In the genomic region with DNA sequence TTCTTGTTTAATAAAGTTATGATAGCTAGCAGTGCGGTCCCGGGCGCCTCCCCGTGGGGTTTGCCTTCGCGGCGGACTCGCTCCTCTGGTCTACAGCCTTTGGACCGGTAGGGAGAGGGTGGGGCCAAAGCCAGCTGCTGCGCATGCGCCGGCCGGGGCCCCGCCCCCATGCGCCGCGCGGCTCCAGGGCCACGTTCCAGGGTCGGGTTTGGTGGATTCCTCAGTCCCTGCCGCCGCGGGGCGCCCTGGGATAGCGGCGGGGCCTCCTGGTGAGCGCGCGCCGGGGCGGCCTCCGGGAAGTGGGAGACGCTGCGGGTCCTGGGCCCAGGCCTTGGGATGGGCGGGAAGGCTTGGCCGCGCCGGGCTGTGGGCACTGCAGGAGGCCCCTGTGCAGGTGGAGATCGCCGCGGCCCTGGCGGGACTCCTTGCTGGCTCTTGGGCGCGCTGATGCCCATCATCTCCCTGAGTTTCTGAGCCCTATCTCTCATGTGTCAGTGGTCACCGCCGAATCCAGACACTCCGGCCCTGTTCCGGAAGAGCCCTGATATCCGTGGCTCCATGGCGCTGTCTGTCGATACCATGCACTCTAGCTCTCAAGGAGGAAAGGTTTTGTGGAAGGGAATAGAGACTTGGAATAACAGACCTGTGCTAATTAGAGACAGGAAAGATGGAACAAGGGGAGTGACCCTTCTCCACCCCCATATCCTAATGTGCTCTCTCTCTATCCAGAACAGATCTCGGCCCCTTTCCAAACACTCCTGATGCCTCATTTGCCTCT, we compare ENCODE assay signal across 1 cellular context.
TF ChIP-seq lines count a peak whose summit lies in the region.

Gene VARS2, plus strand, starts transcription at position 163 of the 778 bp plus-strand sequence. Its CDS starts 599 bp downstream, at position 762.

TF ChIP-seq in HepG2, 621 proteins besides CTCF, POLR2A, EP300 and RAD21 (continued from another document and continues in another):
- TF ChIP-seq, protein P1, sequence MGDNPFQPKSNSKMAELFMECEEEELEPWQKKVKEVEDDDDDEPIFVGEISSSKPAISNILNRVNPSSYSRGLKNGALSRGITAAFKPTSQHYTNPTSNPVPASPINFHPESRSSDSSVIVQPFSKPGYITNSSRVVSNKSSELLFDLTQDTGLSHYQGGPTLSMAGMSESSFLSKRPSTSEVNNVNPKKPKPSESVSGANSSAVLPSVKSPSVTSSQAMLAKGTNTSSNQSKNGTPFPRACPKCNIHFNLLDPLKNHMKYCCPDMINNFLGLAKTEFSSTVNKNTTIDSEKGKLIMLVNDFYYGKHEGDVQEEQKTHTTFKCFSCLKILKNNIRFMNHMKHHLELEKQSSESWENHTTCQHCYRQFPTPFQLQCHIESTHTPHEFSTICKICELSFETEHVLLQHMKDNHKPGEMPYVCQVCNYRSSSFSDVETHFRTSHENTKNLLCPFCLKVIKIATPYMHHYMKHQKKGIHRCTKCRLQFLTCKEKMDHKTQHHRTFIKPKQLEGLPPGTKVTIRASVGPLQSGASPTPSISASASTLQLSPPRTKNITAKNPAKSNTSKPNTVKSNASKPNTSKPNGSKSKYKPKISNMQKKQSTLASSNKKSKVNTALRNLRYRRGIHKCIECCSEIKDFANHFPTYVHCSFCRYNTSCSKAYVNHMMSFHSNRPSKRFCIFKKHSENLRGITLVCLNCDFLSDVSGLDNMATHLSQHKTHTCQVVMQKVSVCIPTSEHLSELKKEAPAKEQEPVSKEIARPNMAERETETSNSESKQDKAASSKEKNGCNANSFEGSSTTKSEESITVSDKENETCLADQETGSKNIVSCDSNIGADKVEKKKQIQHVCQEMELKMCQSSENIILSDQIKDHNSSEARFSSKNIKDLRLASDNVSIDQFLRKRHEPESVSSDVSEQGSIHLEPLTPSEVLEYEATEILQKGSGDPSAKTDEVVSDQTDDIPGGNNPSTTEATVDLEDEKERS (CRISPR knock-in tag; IDR thresholded peaks at IDR 0.05), result peak; percentile 82; the same call in 1 of the 2 replicates
- TF ChIP-seq ZNF790 (CRISPR knock-in tag; IDR thresholded peaks at IDR 0.05; ENCODE audit: borderline replicate concordance), result peak; percentile 60; the same call in 1 of the 2 replicates
- TF ChIP-seq GABPA (IDR thresholded peaks at IDR 0.05; ENCODE audit: low read depth, low read length), result no peak
- 0 out of 2 replicates have a peak, but pooled peaks have one; percentile 9 for TF ChIP-seq GABPA (CRISPR knock-in tag; IDR thresholded peaks at IDR 0.05; ENCODE audit: low read depth)
- TF ChIP-seq ZC3H4 (CRISPR knock-in tag; IDR thresholded peaks at IDR 0.05; ENCODE audit: borderline replicate concordance), result peak; percentile 0; the same call in 1 of the 2 replicates
- peak; percentile 93; the same call in 1 of the 2 replicates for TF ChIP-seq HOXA9 (CRISPR knock-in tag; IDR thresholded peaks at IDR 0.05; ENCODE audit: borderline replicate concordance)
- peak; percentile 91 for TF ChIP-seq RELA (CRISPR knock-in tag; IDR thresholded peaks at IDR 0.05)
- TF ChIP-seq SCMH1 (CRISPR knock-in tag; IDR thresholded peaks at IDR 0.05; ENCODE audit: borderline replicate concordance), result no peak
- peak; percentile 93; the same call in 1 of the 2 replicates for TF ChIP-seq ARHGAP35 (CRISPR knock-in tag; IDR thresholded peaks at IDR 0.05; ENCODE audit: borderline replicate concordance)
- TF ChIP-seq MTERF4 (CRISPR knock-in tag; IDR thresholded peaks at IDR 0.05), result peak; percentile 60; the same call in 1 of the 2 replicates
- TF ChIP-seq SSRP1 (CRISPR knock-in tag; IDR thresholded peaks at IDR 0.05), result 0 out of 2 replicates have a peak, but pooled peaks have one; percentile 42
- TF ChIP-seq NFE2 (CRISPR knock-in tag; IDR thresholded peaks at IDR 0.05), result 0 out of 2 replicates have a peak, but pooled peaks have one; percentile 4
- no peak for TF ChIP-seq THAP8 (CRISPR knock-in tag; IDR thresholded peaks at IDR 0.05; ENCODE audit: borderline replicate concordance)
- TF ChIP-seq SIX4 (CRISPR knock-in tag; IDR thresholded peaks at IDR 0.05), result peak; percentile 34; the same call in 1 of the 2 replicates
- peak; percentile 54; the same call in 1 of the 2 replicates for TF ChIP-seq PAXIP1 (CRISPR knock-in tag; conservative IDR thresholded peaks at IDR 0.05)
- TF ChIP-seq, protein P2, sequence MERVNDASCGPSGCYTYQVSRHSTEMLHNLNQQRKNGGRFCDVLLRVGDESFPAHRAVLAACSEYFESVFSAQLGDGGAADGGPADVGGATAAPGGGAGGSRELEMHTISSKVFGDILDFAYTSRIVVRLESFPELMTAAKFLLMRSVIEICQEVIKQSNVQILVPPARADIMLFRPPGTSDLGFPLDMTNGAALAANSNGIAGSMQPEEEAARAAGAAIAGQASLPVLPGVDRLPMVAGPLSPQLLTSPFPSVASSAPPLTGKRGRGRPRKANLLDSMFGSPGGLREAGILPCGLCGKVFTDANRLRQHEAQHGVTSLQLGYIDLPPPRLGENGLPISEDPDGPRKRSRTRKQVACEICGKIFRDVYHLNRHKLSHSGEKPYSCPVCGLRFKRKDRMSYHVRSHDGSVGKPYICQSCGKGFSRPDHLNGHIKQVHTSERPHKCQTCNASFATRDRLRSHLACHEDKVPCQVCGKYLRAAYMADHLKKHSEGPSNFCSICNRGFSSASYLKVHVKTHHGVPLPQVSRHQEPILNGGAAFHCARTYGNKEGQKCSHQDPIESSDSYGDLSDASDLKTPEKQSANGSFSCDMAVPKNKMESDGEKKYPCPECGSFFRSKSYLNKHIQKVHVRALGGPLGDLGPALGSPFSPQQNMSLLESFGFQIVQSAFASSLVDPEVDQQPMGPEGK (CRISPR knock-in tag; IDR thresholded peaks at IDR 0.05), result peak; percentile 73
- peak; percentile 63 for TF ChIP-seq RFXAP (CRISPR knock-in tag; IDR thresholded peaks at IDR 0.05; ENCODE audit: borderline replicate concordance)
- peak; percentile 98 for TF ChIP-seq ZFP36L1 (CRISPR knock-in tag; IDR thresholded peaks at IDR 0.05)
- TF ChIP-seq CHD2 (IDR thresholded peaks at IDR 0.05; ENCODE audit: low read depth, low read length), result 0 out of 2 replicates have a peak, but pooled peaks have one; percentile 3
- peak; percentile 67; the same call in 1 of the 2 replicates for TF ChIP-seq RFXANK (CRISPR knock-in tag; IDR thresholded peaks at IDR 0.05)
- TF ChIP-seq SRSF4 (IDR thresholded peaks at IDR 0.05; ENCODE audit: low read depth, low read length, poor library complexity, severe bottlenecking), result no peak
- TF ChIP-seq KDM4B (CRISPR knock-in tag; IDR thresholded peaks at IDR 0.05), result peak; percentile 60; the same call in 1 of the 2 replicates
- peak; percentile 85 for TF ChIP-seq ELF4 (CRISPR knock-in tag; IDR thresholded peaks at IDR 0.05; ENCODE audit: borderline replicate concordance)
- TF ChIP-seq FOXA3 (CRISPR knock-in tag; IDR thresholded peaks at IDR 0.05), result peak; percentile 54; the same call in 1 of the 2 replicates
- TF ChIP-seq GATA4 (IDR thresholded peaks at IDR 0.05; ENCODE audit: borderline replicate concordance, low read depth), result peak; percentile 61; the same call in 1 of the 2 replicates
- TF ChIP-seq ZNF747 (CRISPR knock-in tag; IDR thresholded peaks at IDR 0.05; ENCODE audit: borderline replicate concordance), result peak; percentile 86
- TF ChIP-seq PAX8 (CRISPR knock-in tag; IDR thresholded peaks at IDR 0.05; ENCODE audit: borderline replicate concordance), result no peak; the same call in 1 of the 2 replicates
- TF ChIP-seq ATRX (CRISPR knock-in tag; IDR thresholded peaks at IDR 0.05; ENCODE audit: borderline replicate concordance), result no peak
- TF ChIP-seq NKX3-1 (CRISPR knock-in tag; IDR thresholded peaks at IDR 0.05), result peak; percentile 97
- TF ChIP-seq MXD1 (CRISPR knock-in tag; IDR thresholded peaks at IDR 0.05), result peak; percentile 96
- 0 out of 2 replicates have a peak, but pooled peaks have one; percentile 87 for TF ChIP-seq MZF1 (CRISPR knock-in tag; IDR thresholded peaks at IDR 0.05; ENCODE audit: borderline replicate concordance)
- peak; percentile 85 for TF ChIP-seq ERF (CRISPR knock-in tag; IDR thresholded peaks at IDR 0.05)
- TF ChIP-seq ZBTB4 (CRISPR knock-in tag; IDR thresholded peaks at IDR 0.05; ENCODE audit: borderline replicate concordance), result no peak
- peak; percentile 98 for TF ChIP-seq ZNF343 (CRISPR knock-in tag; IDR thresholded peaks at IDR 0.05)
- TF ChIP-seq ZNF350 (CRISPR knock-in tag; IDR thresholded peaks at IDR 0.05; ENCODE audit: borderline replicate concordance, low read depth), result peak; percentile 26
- no peak; the same call in 1 of the 2 replicates for TF ChIP-seq RNF2 (conservative IDR thresholded peaks at IDR 0.05; ENCODE audit: low read depth)
- peak; percentile 98 for TF ChIP-seq POLR2G (IDR thresholded peaks at IDR 0.05; ENCODE audit: low read depth, low read length)
- TF ChIP-seq XRCC5 (optimal IDR thresholded peaks at IDR 0.05; ENCODE audit: low read length), result peak; percentile 84
- peak; percentile 85 for TF ChIP-seq DRAP1 (CRISPR knock-in tag; IDR thresholded peaks at IDR 0.05)
- TF ChIP-seq, protein P3, sequence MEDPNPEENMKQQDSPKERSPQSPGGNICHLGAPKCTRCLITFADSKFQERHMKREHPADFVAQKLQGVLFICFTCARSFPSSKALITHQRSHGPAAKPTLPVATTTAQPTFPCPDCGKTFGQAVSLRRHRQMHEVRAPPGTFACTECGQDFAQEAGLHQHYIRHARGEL (CRISPR knock-in tag; IDR thresholded peaks at IDR 0.05), result peak; percentile 94
- TF ChIP-seq ZNF383 (CRISPR knock-in tag; IDR thresholded peaks at IDR 0.05; ENCODE audit: borderline replicate concordance), result no peak
